ENCODE assay signal across 1 cellular context in genomic region chr3:152471814-152472605, GRCh38.
TF ChIP-seq lines count a peak whose summit lies in the region.

No MANE protein-coding gene starts in this region.

TF ChIP-seq in HepG2, 621 proteins besides CTCF, POLR2A, EP300 and RAD21 (continued from another document):
- no peak for TF ChIP-seq PRDM4 (CRISPR knock-in tag; IDR thresholded peaks at IDR 0.05; ENCODE audit: borderline replicate concordance)
- TF ChIP-seq MTF1 (CRISPR knock-in tag; IDR thresholded peaks at IDR 0.05), result no peak
- TF ChIP-seq ZNF121 (CRISPR knock-in tag; IDR thresholded peaks at IDR 0.05), result no peak
- no peak for TF ChIP-seq PRMT3 (CRISPR knock-in tag; IDR thresholded peaks at IDR 0.05; ENCODE audit: borderline replicate concordance, low read depth)
- no peak for TF ChIP-seq TBL1XR1 (IDR thresholded peaks at IDR 0.05; ENCODE audit: borderline replicate concordance, low read length, partially characterized antibody)
- TF ChIP-seq ZNF766 (CRISPR knock-in tag; IDR thresholded peaks at IDR 0.05; ENCODE audit: borderline replicate concordance), result no peak
- no peak for TF ChIP-seq SOX13 (IDR thresholded peaks at IDR 0.05)
- no peak for TF ChIP-seq SOX13 (CRISPR knock-in tag; conservative IDR thresholded peaks at IDR 0.05 in 1 of 2, IDR thresholded peaks at IDR 0.05 in 1 of 2)
- TF ChIP-seq ARID3A (IDR thresholded peaks at IDR 0.05; ENCODE audit: low read depth, low read length), result 0 out of 2 replicates have a peak, but pooled peaks have one; percentile 10
- no peak for TF ChIP-seq SAP130 (CRISPR knock-in tag; IDR thresholded peaks at IDR 0.05; ENCODE audit: low read depth)
- TF ChIP-seq YEATS4 (CRISPR knock-in tag; IDR thresholded peaks at IDR 0.05; ENCODE audit: borderline replicate concordance), result no peak
- TF ChIP-seq MYNN (CRISPR knock-in tag; IDR thresholded peaks at IDR 0.05; ENCODE audit: low read depth), result no peak
- no peak for TF ChIP-seq NONO (IDR thresholded peaks at IDR 0.05)
- no peak for TF ChIP-seq NONO (CRISPR knock-in tag; conservative IDR thresholded peaks at IDR 0.05)
- TF ChIP-seq KAT8 (CRISPR knock-in tag; IDR thresholded peaks at IDR 0.05), result 0 out of 2 replicates have a peak, but pooled peaks have one; percentile 27
- no peak for TF ChIP-seq NR3C1 (CRISPR knock-in tag; IDR thresholded peaks at IDR 0.05)
- no peak for TF ChIP-seq ZNF274 (CRISPR knock-in tag; IDR thresholded peaks at IDR 0.05)
- no peak for TF ChIP-seq MATR3 (CRISPR knock-in tag; IDR thresholded peaks at IDR 0.05)
- TF ChIP-seq BHLHE40 (IDR thresholded peaks at IDR 0.05; ENCODE audit: low read length), result 0 out of 2 replicates have a peak, but pooled peaks have one; percentile 22
- no peak for TF ChIP-seq KDM5B (CRISPR knock-in tag; IDR thresholded peaks at IDR 0.05; ENCODE audit: borderline replicate concordance)
- no peak for TF ChIP-seq HNF4A (CRISPR knock-in tag; IDR thresholded peaks at IDR 0.05)
- no peak for TF ChIP-seq TP53 (CRISPR knock-in tag; conservative IDR thresholded peaks at IDR 0.05)
- TF ChIP-seq HMGXB4 (CRISPR knock-in tag; IDR thresholded peaks at IDR 0.05; ENCODE audit: borderline replicate concordance in 1 of 2, low read depth in 1 of 2), result 0 out of 4 replicates have a peak, but pooled peaks of 1 of the 2 experiments have one; percentile 43
- no peak for TF ChIP-seq ZNF556 (CRISPR knock-in tag; IDR thresholded peaks at IDR 0.05; ENCODE audit: borderline replicate concordance)
- no peak for TF ChIP-seq FIP1L1 (IDR thresholded peaks at IDR 0.05; ENCODE audit: borderline replicate concordance, insufficient read depth, low read depth, low read length)
- TF ChIP-seq ZGPAT (CRISPR knock-in tag; IDR thresholded peaks at IDR 0.05), result 0 out of 2 replicates have a peak, but pooled peaks have one; percentile 21
- no peak for TF ChIP-seq IRF1 (CRISPR knock-in tag; IDR thresholded peaks at IDR 0.05; ENCODE audit: low read depth)
TF ChIP-seq in HepG2: peak in this region for 8.
